In the genomic region with DNA sequence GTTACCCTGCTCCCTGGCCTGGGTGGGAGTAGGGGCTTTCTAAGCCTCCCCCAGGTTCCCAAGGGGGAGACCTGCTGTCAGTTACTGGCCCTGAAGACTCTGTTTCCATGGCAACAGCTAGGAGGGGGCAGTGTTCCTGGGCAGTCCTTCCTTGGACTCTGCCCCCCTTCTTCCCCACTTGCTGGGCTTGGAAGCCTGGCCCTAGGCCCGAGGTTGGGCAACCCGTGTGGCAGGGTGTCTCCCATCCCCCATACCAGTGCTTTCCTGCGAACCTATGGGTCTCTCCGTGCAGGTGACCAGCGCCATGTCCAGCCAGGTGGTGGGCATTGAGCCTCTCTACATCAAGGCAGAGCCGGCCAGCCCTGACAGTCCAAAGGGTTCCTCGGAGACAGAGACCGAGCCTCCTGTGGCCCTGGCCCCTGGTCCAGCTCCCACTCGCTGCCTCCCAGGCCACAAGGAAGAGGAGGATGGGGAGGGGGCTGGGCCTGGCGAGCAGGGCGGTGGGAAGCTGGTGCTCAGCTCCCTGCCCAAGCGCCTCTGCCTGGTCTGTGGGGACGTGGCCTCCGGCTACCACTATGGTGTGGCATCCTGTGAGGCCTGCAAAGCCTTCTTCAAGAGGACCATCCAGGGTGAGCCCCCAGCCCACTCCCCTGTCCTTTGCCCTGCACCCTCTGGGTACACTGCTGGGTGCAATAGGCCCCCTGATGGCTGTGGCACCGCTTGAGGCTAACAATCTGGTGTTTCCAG, we compare ENCODE assay signal across 8 cellular contexts. TPM values are rescaled to one million over a fixed set of nuclear protein-coding genes. Genes with fewer than 3 reads are reported as not detected.
A peak's percentile ranks its signal among the peaks of the same experiment; 100 is the strongest.
DNase-seq lines count a peak whose midpoint lies in the region; ATAC-seq and TF ChIP-seq lines count a peak whose summit lies in the region.

No MANE protein-coding gene starts in this region.

- peaks cover 8% of the 10 kb centered on the region; the same call in 1 of the 2 replicates for H3K4me1 ChIP-seq in HAP-1
- H3K4me1 ChIP-seq in right cardiac atrium (ENCODE audit: control insufficient read depth, insufficient read depth, low read length) = peaks cover 8% of the 10 kb centered on the region
- peaks cover 13% of the 10 kb centered on the region for H3K4me1 ChIP-seq in skeletal muscle satellite cell (ENCODE audit: control insufficient read depth, insufficient read depth, low read length)

- H3K36me3 ChIP-seq in HAP-1 (replicated peaks) (no peaks in the 10 kb centered on the region), skeletal muscle satellite cell (ENCODE audit: insufficient read depth, low read length) (no peaks in the 10 kb centered on the region)

- in situ Hi-C loops in HAP-1 (cut with MboI; ENCODE audit: low sequenced_read_pairs) = no loop called here

- peak overlapping the region; percentile 96 for H3K4me2 ChIP-seq in skeletal muscle satellite cell (ENCODE audit: low read length)

- WGBS in right cardiac atrium = 75% methylated on average over 15 of the region's 15 CpGs

- intact Hi-C loops in right cardiac atrium (cut with DNase I) = no loop called here

- H3K27me3 ChIP-seq in HAP-1 (ENCODE audit: low read depth) (no peaks in the 10 kb centered on the region), right cardiac atrium (ENCODE audit: control insufficient read depth, insufficient read depth) (no peaks in the 10 kb centered on the region), skeletal muscle satellite cell (ENCODE audit: control insufficient read depth, insufficient read depth, low read length) (no peaks in the 10 kb centered on the region)

- H3K9ac ChIP-seq in skeletal muscle satellite cell (ENCODE audit: low read depth, low read length) = peak overlapping the region; percentile 84

- ATAC-seq in right cardiac atrium (no peak), GM19324 (IDR thresholded peaks at IDR 0.05; ENCODE audit: low FRiP score, unreplicated experiment) (no peak)

- DNase-seq in HAP-1 (ENCODE audit: low spot score in 2 of 2) (no peak), right cardiac atrium (peak in 2 of 3 donors; percentile 43 to 77), cerebellum (ENCODE audit: low spot score) (no peak), Kasumi-1 (lab: John Stamatoyannopoulos, UW) (no peak)
- no peak for DNase-seq in stimulated activated CD8-positive, alpha-beta memory T cell treated with anti-CD3 and anti-CD28 coated beads, Interleukin-4, amount 100 ng/mL, for 48 hours

- H3K27ac ChIP-seq in right cardiac atrium (ENCODE audit: low read length) = peak overlapping the region; percentile 36

- peak overlapping the region; percentile 67 for H3K4me3 ChIP-seq in HAP-1
- H3K4me3 ChIP-seq in WI38 (ENCODE audit: low read depth, low read length) = peak overlapping the region; percentile 69; the same call in 1 of the 2 replicates
- H3K4me3 ChIP-seq in right cardiac atrium (ENCODE audit: low read length) = peak overlapping the region; percentile 59
- H3K4me3 ChIP-seq in skeletal muscle satellite cell (ENCODE audit: low read length) = peak overlapping the region; percentile 75

- no peak for TF ChIP-seq CTCF in WI38 (IDR thresholded peaks at IDR 0.05; ENCODE audit: low read depth, low read length)

- no peaks in the 10 kb centered on the region for H3K9me3 ChIP-seq in HAP-1
- no peaks in the 10 kb centered on the region for H3K9me3 ChIP-seq in right cardiac atrium (ENCODE audit: control insufficient read depth, low read length)
- H3K9me3 ChIP-seq in skeletal muscle satellite cell (replicated peaks; ENCODE audit: low read length) = no peaks in the 10 kb centered on the region

RNA-seq across cellular contexts. Expression of gene ESRRA, which starts 1.7 kb away (rescaled TPM):
- total RNA-seq in right cardiac atrium (100 to 1,000 TPM; 132 to 171 (median 141) TPM), cerebellum (11.3 TPM)
- polyA plus RNA-seq in right cardiac atrium = 199 TPM
- 35.5 and 38.0 TPM in 2 replicates for total RNA-seq in skeletal muscle satellite cell (2012; rRNA removed)

RNA-seq across cellular contexts. Expression of gene CATSPERZ, which starts 6.9 kb away (rescaled TPM):
- total RNA-seq in right cardiac atrium = not detected
- polyA plus RNA-seq in right cardiac atrium = 0.14 TPM
- not detected in 2 replicates for total RNA-seq in skeletal muscle satellite cell (2012; rRNA removed)
- total RNA-seq in cerebellum = not detected

RNA-seq across cellular contexts. Expression of gene TRMT112, which starts 10.3 kb away (rescaled TPM):
- total RNA-seq in right cardiac atrium (100 to 1,000 TPM in 3 of 4 donors, 10 to 100 TPM in 1; 91.7 to 103 (median 102) TPM), cerebellum (51.7 TPM)
- polyA plus RNA-seq in right cardiac atrium = 144 TPM
- total RNA-seq in skeletal muscle satellite cell (2012; rRNA removed) = 182 and 236 TPM in 2 replicates

RNA-seq across cellular contexts. Expression of gene PRDX5, which starts 10.9 kb away (rescaled TPM):
- total RNA-seq in right cardiac atrium = 100 to 1,000 TPM; 258 to 356 (median 315) TPM
- polyA plus RNA-seq in right cardiac atrium = 683 TPM
- total RNA-seq in skeletal muscle satellite cell (2012; rRNA removed) = 128 and 144 TPM in 2 replicates
- 68.8 TPM for total RNA-seq in cerebellum

RNA-seq across cellular contexts. Expression of gene KCNK4, which starts 15.9 kb away (rescaled TPM):
- total RNA-seq in right cardiac atrium (not detected), cerebellum (2.0 TPM)
- 0.05 TPM for polyA plus RNA-seq in right cardiac atrium
- total RNA-seq in skeletal muscle satellite cell (2012; rRNA removed) = under 0.01 TPM in 1 of 2 replicates, not detected in the other

Comparison
In these comparisons a context has a peak if more than half of its experiments do, and no peak if none do; other contexts are left out.
1. DNase-seq: peak in right cardiac atrium (2 of 3); none in HAP-1 (0 of 2), cerebellum (single experiment), stimulated activated CD8-positive, alpha-beta memory T cell treated with anti-CD3 and anti-CD28 coated beads, Interleukin-4, amount 100 ng/mL, for 48 hours (single experiment) and Kasumi-1 (0 of 2).
2. RNA of gene ESRRA, which starts 1.7 kb away (total RNA-seq): 132 to 171 TPM in right cardiac atrium; 11.3 TPM in cerebellum (single experiment); every median in the first group is over 10 times any median in the second.
3. Peak in every context shown above with its lines, with median percentiles within 50 percentile points of each other: H3K4me3 ChIP-seq.